In genomic region chr19:50202399-50202798, GRCh38 we compare ENCODE assay signal across 1 cellular context.
TF ChIP-seq lines count a peak whose summit lies in the region.

No MANE protein-coding gene starts in this region.

TF ChIP-seq in H1, 55 proteins besides CTCF, POLR2A, EP300 and RAD21:
- no peak for TF ChIP-seq CREB1 (IDR thresholded peaks at IDR 0.05)
- no peak for TF ChIP-seq TAF1 (IDR thresholded peaks at IDR 0.05; ENCODE audit: low read depth, low read length)
- no peak for TF ChIP-seq SIN3A (conservative IDR thresholded peaks at IDR 0.05 in 1 of 2, IDR thresholded peaks at IDR 0.05 in 1 of 2; ENCODE audit: low read depth in 1 of 2, low read length in 2 of 2)
- TF ChIP-seq SIRT6 (IDR thresholded peaks at IDR 0.05; ENCODE audit: low read length) = no peak
- no peak for TF ChIP-seq RXRA (IDR thresholded peaks at IDR 0.05; ENCODE audit: insufficient read depth, low read depth, low read length)
- no peak for TF ChIP-seq YY1 (IDR thresholded peaks at IDR 0.05; ENCODE audit: low read depth, low read length)
- no peak for TF ChIP-seq CTBP2 (IDR thresholded peaks at IDR 0.05; ENCODE audit: borderline replicate concordance, insufficient read depth, insufficient read length, low read length)
- no peak for TF ChIP-seq MAFK (IDR thresholded peaks at IDR 0.05; ENCODE audit: low read depth, low read length)
- no peak for TF ChIP-seq ZNF274 (IDR thresholded peaks at IDR 0.05; ENCODE audit: borderline replicate concordance, extremely low read depth, low read length)
- TF ChIP-seq CHD7 (IDR thresholded peaks at IDR 0.05; ENCODE audit: insufficient replicate concordance, low read length) = no peak
- no peak for TF ChIP-seq MAX (IDR thresholded peaks at IDR 0.05)
- no peak for TF ChIP-seq KDM1A (IDR thresholded peaks at IDR 0.05; ENCODE audit: borderline replicate concordance, low read length)
- no peak for TF ChIP-seq CEBPB (IDR thresholded peaks at IDR 0.05; ENCODE audit: low read depth, low read length)
- no peak for TF ChIP-seq SRF (IDR thresholded peaks at IDR 0.05; ENCODE audit: low read depth, low read length)
- no peak for TF ChIP-seq POLR2AphosphoS5 (IDR thresholded peaks at IDR 0.05; ENCODE audit: low read depth, low read length)
- no peak for TF ChIP-seq POU5F1 (IDR thresholded peaks at IDR 0.05; ENCODE audit: low read depth, low read length)
- no peak for TF ChIP-seq KDM4A (IDR thresholded peaks at IDR 0.05; ENCODE audit: low read depth, low read length, severe bottlenecking)
- no peak for TF ChIP-seq CHD1 (IDR thresholded peaks at IDR 0.05; ENCODE audit: low read depth, low read length)
